Comparison of ENCODE assay signal across 8 cellular contexts in genomic region chr10:80408198-80409085, GRCh38. TPM values are rescaled to one million over a fixed set of nuclear protein-coding genes. Genes with fewer than 3 reads are reported as not detected.
DNase-seq lines count a peak whose midpoint lies in the region; ATAC-seq lines count a peak whose summit lies in the region.

PRXL2A (plus strand) TSS chr10:80408551; CDS start chr10:80420468, 11,917 bp downstream.

- peak within 1 kb of the TSS; percentile 84 for H2BK15ac ChIP-seq in mesenchymal stem cell (ENCODE audit: low read depth, poor library complexity, severe bottlenecking)

- H3K4me1 ChIP-seq in ACC112 (ENCODE audit: control insufficient read depth, insufficient read depth, low read length, unreplicated experiment) = no peaks in the 10 kb centered on the region
- H3K4me1 ChIP-seq in mesenchymal stem cell (ENCODE audit: control insufficient read depth, insufficient read depth, low read depth, low read length) = peaks cover 34% of the 10 kb centered on the region

- CTCF ChIA-PET in activated CD8-positive, alpha-beta memory T cell treated with anti-CD3 and anti-CD28 coated beads for 36 hours (lab: Charles Lee) = interaction anchor here (0.7 to 2.9 kb wide), 7 partner anchors 30 to 973 kb away, joined by 3 to 9 read pairs (median 3); no protein-coding TSS in a partner anchor

- peak within 1 kb of the TSS; percentile 90 for H4K91ac ChIP-seq in mesenchymal stem cell (ENCODE audit: low read length)

- H3K4ac ChIP-seq in mesenchymal stem cell (ENCODE audit: low read depth in 1 of 2, low read length in 2 of 2) = peak within 1 kb of the TSS; percentile 91 to 92

- H3K27ac ChIP-seq in ACC112 (ENCODE audit: low read depth, low read length) = no peak within 1 kb of the TSS
- no peak within 1 kb of the TSS for H3K27ac ChIP-seq in mesenchymal stem cell (ENCODE audit: low read length, poor library complexity, severe bottlenecking)

- 2% methylated on average over 71 of the region's 94 CpGs for WGBS in mesenchymal stem cell

- H3K9me3 ChIP-seq in mesenchymal stem cell (ENCODE audit: control insufficient read depth, low read length) = no peaks in the 10 kb centered on the region

- H3K27me3 ChIP-seq in ACC112 (ENCODE audit: insufficient read depth, low read length) (peaks cover 65% of the 10 kb centered on the region), mesenchymal stem cell (ENCODE audit: control insufficient read depth in 1 of 2, insufficient read depth in 1 of 2, low read length in 2 of 2) (peaks cover 0 to 7% of the 10 kb centered on the region in 2 experiments)

- peak within 1 kb of the TSS; percentile 96 for H4K8ac ChIP-seq in mesenchymal stem cell (ENCODE audit: low read length)

- H2BK120ac ChIP-seq in mesenchymal stem cell (ENCODE audit: low read depth, low read length) = peak within 1 kb of the TSS; percentile 82

- no peaks in the 10 kb centered on the region for H3K79me2 ChIP-seq in ACC112 (ENCODE audit: control insufficient read depth, insufficient read depth, low read length, unreplicated experiment)

- peak within 1 kb of the TSS; percentile 66 for H3K9ac ChIP-seq in mesenchymal stem cell (ENCODE audit: low read length)

- peak within 1 kb of the TSS in 1 of 2 experiments; percentile 99 for H3K23ac ChIP-seq in mesenchymal stem cell (ENCODE audit: low read length in 2 of 2)

- peak within 1 kb of the TSS; percentile 96 for H3K4me2 ChIP-seq in mesenchymal stem cell (ENCODE audit: low read length, poor library complexity, severe bottlenecking)

- peak within 1 kb of the TSS; percentile 67 for H3K4me3 ChIP-seq in ACC112 (ENCODE audit: low read depth, low read length)
- peak within 1 kb of the TSS; percentile 78 to 86 for H3K4me3 ChIP-seq in mesenchymal stem cell (ENCODE audit: insufficient read depth in 1 of 2, low read depth in 1 of 2, low read length in 2 of 2)

- H3K36me3 ChIP-seq in ACC112 (ENCODE audit: insufficient read depth, low read length) = no peaks in the 10 kb centered on the region
- H3K36me3 ChIP-seq in mesenchymal stem cell (ENCODE audit: control insufficient read depth in 1 of 2, insufficient read depth in 2 of 2, low read depth in 1 of 2, low read length in 2 of 2) = no peaks in the 10 kb centered on the region

- DNase-seq in NCI-H460 (ENCODE audit: extremely low read depth, low read depth) (peak; percentile 61), mesenchymal stem cell (peak; percentile 80)
- DNase-seq in effector CD8-positive, alpha-beta T cell (lab: John Stamatoyannopoulos, UW) = peak; percentile 74
- DNase-seq in stimulated activated CD8-positive, alpha-beta memory T cell treated with anti-CD3 and anti-CD28 coated beads, Interleukin-12 subunit alpha, Interleukin-12 subunit beta, amount 100 ng/mL, for 4 hours (ENCODE audit: low read depth) = peak; percentile 68

- POLR2A ChIA-PET in activated CD8-positive, alpha-beta memory T cell treated with anti-CD3 and anti-CD28 coated beads for 36 hours (lab: Charles Lee) = interaction anchor here (0.6 to 1.0 kb wide), 5 partner anchors 12 to 51 kb away, joined by 3 to 11 read pairs (median 4); no protein-coding TSS in a partner anchor

- peak within 1 kb of the TSS; percentile 71 to 94 for H2BK12ac ChIP-seq in mesenchymal stem cell (ENCODE audit: low read length in 2 of 2)

- peak; percentile 86 for ATAC-seq in GM18858 (IDR thresholded peaks at IDR 0.05; ENCODE audit: unreplicated experiment)
- peak; percentile 98 for ATAC-seq in HG03064 (IDR thresholded peaks at IDR 0.05; ENCODE audit: low read depth, unreplicated experiment)

- H2AFZ ChIP-seq in ACC112 (ENCODE audit: low read length, unreplicated experiment) = peak within 1 kb of the TSS; percentile 44
- peak within 1 kb of the TSS; percentile 86 for H2AFZ ChIP-seq in mesenchymal stem cell (ENCODE audit: low read depth, low read length)

- H3K14ac ChIP-seq in mesenchymal stem cell (ENCODE audit: low read length in 2 of 2) = peak within 1 kb of the TSS; percentile 77 to 99

- peak within 1 kb of the TSS; percentile 90 to 97 for H3K18ac ChIP-seq in mesenchymal stem cell (ENCODE audit: low read depth in 1 of 2, low read length in 2 of 2)

- H2BK5ac ChIP-seq in mesenchymal stem cell (ENCODE audit: low read depth, low read length, poor library complexity, severe bottlenecking) = no peak within 1 kb of the TSS

- peaks cover 17% of the 10 kb centered on the region for H3K79me1 ChIP-seq in mesenchymal stem cell (replicated peaks; ENCODE audit: low read length, poor library complexity, severe bottlenecking)

- H2AK5ac ChIP-seq in mesenchymal stem cell (ENCODE audit: low read length, severe bottlenecking) = no peak within 1 kb of the TSS

RNA-seq across cellular contexts. Expression of gene PRXL2A, which starts in this region (rescaled TPM):
- 22.6 and 26.9 TPM in 2 replicates for total RNA-seq in NCI-H460 (2014; rRNA removed; shearing (Covaris generic))
- polyA plus RNA-seq in NCI-H460 (2014; cell fraction: nucleus; rRNA removed) = 11.9 and 18.8 TPM in 2 replicates
- 10 to 100 TPM; 12.1 to 14.0 TPM for total RNA-seq in activated CD8-positive, alpha-beta memory T cell treated with anti-CD3 and anti-CD28 coated beads for 36 hours
- 214 TPM for polyA plus RNA-seq in mesenchymal stem cell (2013, experiment 1 of 2)
- 220 TPM for polyA plus RNA-seq in mesenchymal stem cell (2013, experiment 2 of 2)
